Comparison of ENCODE assay signal across 27 cellular contexts in the genomic region with DNA sequence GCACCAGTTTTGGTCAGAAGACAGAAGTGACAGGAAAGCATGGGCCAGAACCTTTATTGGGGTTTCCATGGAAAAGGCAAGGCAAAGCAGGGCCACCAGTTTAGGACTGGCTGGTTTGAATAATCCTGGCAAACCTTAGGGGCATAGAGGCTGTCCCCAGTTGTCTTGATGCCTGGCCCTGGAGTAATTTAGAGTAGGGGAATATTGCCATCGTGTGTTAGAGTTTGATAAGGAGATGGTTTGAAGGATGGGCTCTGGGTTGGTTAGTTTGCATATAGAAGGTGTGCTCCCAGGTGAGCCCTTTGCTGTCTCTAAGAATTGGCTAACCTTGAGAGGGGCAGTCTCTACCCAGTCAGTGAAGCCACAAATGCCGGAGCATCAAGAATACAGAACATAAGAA.
DNase-seq lines count a peak whose midpoint lies in the region; TF ChIP-seq lines count a peak whose summit lies in the region.
"Had no signal": no experiment of that assay in that cellular context is flagged by ENCODE, and none has a peak within 500 bp of the region (broad histone marks: within the 10 kb centered on the region; RNA-seq: fewer than 3 reads in every experiment).

No MANE protein-coding gene starts in this region.

- peak; percentile 6 for DNase-seq in EH (ENCODE audit: low read depth)
- DNase-seq in NK-92 (lab: John Stamatoyannopoulos, UW; ENCODE audit: unreplicated experiment), result no peak
- no peak for DNase-seq in NCI-H1694 treated with DMSO at 0.1 percent for 48 hours (lab: John Stamatoyannopoulos, UW)
- DNase-seq in RKO (ENCODE audit: low spot score), result no peak
- DNase-seq: activated CD4-positive, alpha-beta T cell treated with anti-CD3 and anti-CD28 coated beads for 1 hour; activated CD8-positive, alpha-beta T cell treated with anti-CD3 and anti-CD28 coated beads for 36 hours; activated effector memory CD4-positive, alpha-beta T cell treated with Interleukin-2 at 50 U/mL for 16 hours; CD4-positive, alpha-beta T cell; cerebellar nuclear complex; effector memory CD8-positive, alpha-beta T cell; foreskin melanocyte; GDM1; KG1; left lung; natural killer cell; NCI-H1694; NCI-H2227 treated with DMSO at 0.1 percent for 48 hours; NCI-H82; SHP77 treated with DMSO at 0.1 percent for 48 hours; small intestine; stimulated activated naive B cell treated with anti-CD40 and anti-IgM and Interleukin-4, amounts not matched to agents 10 μg/mL and 1 μg/mL and 100 μg/mL, for 72 hours; T-cell; tibial artery had no signal

- H3K4me1 ChIP-seq in liver (ENCODE audit: control insufficient read depth in 4 of 4, insufficient read depth in 4 of 4, low read length in 3 of 4), result no peaks in the 10 kb centered on the region
- H3K4me1 ChIP-seq: esophagus muscularis mucosa, left lung, tibial artery had no signal

- H3K27ac ChIP-seq in VCaP (peak overlapping the region; percentile 16; the same call in 1 of the 2 replicates), liver (ENCODE audit: low read depth in 1 of 2, low read length in 2 of 2) (no peak overlapping the region)
- H3K27ac ChIP-seq: esophagus muscularis mucosa, left lung, tibial artery had no signal

- H3K9ac ChIP-seq in liver (ENCODE audit: low read depth in 1 of 2, low read length in 2 of 2), result no peak overlapping the region

- H3K4me3 ChIP-seq in liver (ENCODE audit: low read depth in 1 of 3, low read length in 3 of 3), result no peak overlapping the region
- H3K4me3 ChIP-seq: esophagus muscularis mucosa, left lung, tibial artery had no signal

- TF ChIP-seq CTCF in VCaP (conservative IDR thresholded peaks at IDR 0.05) (peak; percentile 55), liver (IDR thresholded peaks at IDR 0.05; ENCODE audit: low read depth, low read length, missing input control) (peak; percentile 34)

- H3K27me3 ChIP-seq in liver (ENCODE audit: control insufficient read depth in 4 of 4, insufficient read depth in 4 of 4, low read length in 3 of 4), result no peaks in the 10 kb centered on the region
- H3K27me3 ChIP-seq: esophagus muscularis mucosa, left lung, tibial artery had no signal

- H3K9me3 ChIP-seq in liver (ENCODE audit: control insufficient read depth in 4 of 4, low read length in 3 of 4), result peaks cover 3 to 11% (median 7%) of the 10 kb centered on the region in 4 donors

- peak; percentile 31; the same call in 1 of the 2 replicates for TF ChIP-seq RAD21 in Ishikawa (IDR thresholded peaks at IDR 0.05; ENCODE audit: low read depth)
- peak; percentile 75 to 80 for TF ChIP-seq RAD21 in liver (IDR thresholded peaks at IDR 0.05)

- 84% methylated on average over 2 of the region's 2 CpGs for WGBS in liver

- TF ChIP-seq EP300 in Ishikawa (IDR thresholded peaks at IDR 0.05; ENCODE audit: borderline replicate concordance), result no peak

- H3K36me3 ChIP-seq in liver (ENCODE audit: control insufficient read depth in 4 of 4, insufficient read depth in 3 of 4, low read depth in 1 of 4, low read length in 3 of 4), result no peaks in the 10 kb centered on the region
- H3K36me3 ChIP-seq: esophagus muscularis mucosa, left lung, tibial artery had no signal

TF ChIP-seq in Ishikawa, 13 proteins besides CTCF, POLR2A, EP300 and RAD21:
- TF ChIP-seq CEBPB (IDR thresholded peaks at IDR 0.05) (no peak), EGR1 (IDR thresholded peaks at IDR 0.05) (no peak), NFIC (IDR thresholded peaks at IDR 0.05) (no peak), YY1 (IDR thresholded peaks at IDR 0.05; ENCODE audit: low read depth) (no peak), CREB1 (IDR thresholded peaks at IDR 0.05; ENCODE audit: low read depth) (no peak), FOXM1 (IDR thresholded peaks at IDR 0.05; ENCODE audit: borderline replicate concordance, low read depth) (no peak)
- TF ChIP-seq, protein P1, sequence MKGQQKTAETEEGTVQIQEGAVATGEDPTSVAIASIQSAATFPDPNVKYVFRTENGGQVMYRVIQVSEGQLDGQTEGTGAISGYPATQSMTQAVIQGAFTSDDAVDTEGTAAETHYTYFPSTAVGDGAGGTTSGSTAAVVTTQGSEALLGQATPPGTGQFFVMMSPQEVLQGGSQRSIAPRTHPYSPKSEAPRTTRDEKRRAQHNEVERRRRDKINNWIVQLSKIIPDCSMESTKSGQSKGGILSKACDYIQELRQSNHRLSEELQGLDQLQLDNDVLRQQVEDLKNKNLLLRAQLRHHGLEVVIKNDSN (IDR thresholded peaks at IDR 0.05), result no peak
- TF ChIP-seq, protein P2, sequence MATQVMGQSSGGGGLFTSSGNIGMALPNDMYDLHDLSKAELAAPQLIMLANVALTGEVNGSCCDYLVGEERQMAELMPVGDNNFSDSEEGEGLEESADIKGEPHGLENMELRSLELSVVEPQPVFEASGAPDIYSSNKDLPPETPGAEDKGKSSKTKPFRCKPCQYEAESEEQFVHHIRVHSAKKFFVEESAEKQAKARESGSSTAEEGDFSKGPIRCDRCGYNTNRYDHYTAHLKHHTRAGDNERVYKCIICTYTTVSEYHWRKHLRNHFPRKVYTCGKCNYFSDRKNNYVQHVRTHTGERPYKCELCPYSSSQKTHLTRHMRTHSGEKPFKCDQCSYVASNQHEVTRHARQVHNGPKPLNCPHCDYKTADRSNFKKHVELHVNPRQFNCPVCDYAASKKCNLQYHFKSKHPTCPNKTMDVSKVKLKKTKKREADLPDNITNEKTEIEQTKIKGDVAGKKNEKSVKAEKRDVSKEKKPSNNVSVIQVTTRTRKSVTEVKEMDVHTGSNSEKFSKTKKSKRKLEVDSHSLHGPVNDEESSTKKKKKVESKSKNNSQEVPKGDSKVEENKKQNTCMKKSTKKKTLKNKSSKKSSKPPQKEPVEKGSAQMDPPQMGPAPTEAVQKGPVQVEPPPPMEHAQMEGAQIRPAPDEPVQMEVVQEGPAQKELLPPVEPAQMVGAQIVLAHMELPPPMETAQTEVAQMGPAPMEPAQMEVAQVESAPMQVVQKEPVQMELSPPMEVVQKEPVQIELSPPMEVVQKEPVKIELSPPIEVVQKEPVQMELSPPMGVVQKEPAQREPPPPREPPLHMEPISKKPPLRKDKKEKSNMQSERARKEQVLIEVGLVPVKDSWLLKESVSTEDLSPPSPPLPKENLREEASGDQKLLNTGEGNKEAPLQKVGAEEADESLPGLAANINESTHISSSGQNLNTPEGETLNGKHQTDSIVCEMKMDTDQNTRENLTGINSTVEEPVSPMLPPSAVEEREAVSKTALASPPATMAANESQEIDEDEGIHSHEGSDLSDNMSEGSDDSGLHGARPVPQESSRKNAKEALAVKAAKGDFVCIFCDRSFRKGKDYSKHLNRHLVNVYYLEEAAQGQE (IDR thresholded peaks at IDR 0.05; ENCODE audit: low read depth), result no peak
- TF ChIP-seq, protein P3, sequence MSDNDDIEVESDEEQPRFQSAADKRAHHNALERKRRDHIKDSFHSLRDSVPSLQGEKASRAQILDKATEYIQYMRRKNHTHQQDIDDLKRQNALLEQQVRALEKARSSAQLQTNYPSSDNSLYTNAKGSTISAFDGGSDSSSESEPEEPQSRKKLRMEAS (IDR thresholded peaks at IDR 0.05), result no peak

TF ChIP-seq in liver, 16 proteins besides CTCF, POLR2A, EP300 and RAD21 (continues in another document):
- no peak for TF ChIP-seq EGR1 (IDR thresholded peaks at IDR 0.05; ENCODE audit: low read depth in 2 of 2)
- TF ChIP-seq, protein P4, sequence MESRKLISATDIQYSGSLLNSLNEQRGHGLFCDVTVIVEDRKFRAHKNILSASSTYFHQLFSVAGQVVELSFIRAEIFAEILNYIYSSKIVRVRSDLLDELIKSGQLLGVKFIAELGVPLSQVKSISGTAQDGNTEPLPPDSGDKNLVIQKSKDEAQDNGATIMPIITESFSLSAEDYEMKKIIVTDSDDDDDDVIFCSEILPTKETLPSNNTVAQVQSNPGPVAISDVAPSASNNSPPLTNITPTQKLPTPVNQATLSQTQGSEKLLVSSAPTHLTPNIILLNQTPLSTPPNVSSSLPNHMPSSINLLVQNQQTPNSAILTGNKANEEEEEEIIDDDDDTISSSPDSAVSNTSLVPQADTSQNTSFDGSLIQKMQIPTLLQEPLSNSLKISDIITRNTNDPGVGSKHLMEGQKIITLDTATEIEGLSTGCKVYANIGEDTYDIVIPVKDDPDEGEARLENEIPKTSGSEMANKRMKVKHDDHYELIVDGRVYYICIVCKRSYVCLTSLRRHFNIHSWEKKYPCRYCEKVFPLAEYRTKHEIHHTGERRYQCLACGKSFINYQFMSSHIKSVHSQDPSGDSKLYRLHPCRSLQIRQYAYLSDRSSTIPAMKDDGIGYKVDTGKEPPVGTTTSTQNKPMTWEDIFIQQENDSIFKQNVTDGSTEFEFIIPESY (IDR thresholded peaks at IDR 0.05), result no peak
- no peak for TF ChIP-seq RXRA (IDR thresholded peaks at IDR 0.05)
- TF ChIP-seq HNF4G (IDR thresholded peaks at IDR 0.05), result no peak
- no peak for TF ChIP-seq FOXA2 (IDR thresholded peaks at IDR 0.05)
- no peak for TF ChIP-seq HNF4A (conservative IDR thresholded peaks at IDR 0.05)
- TF ChIP-seq, protein P3 (IDR thresholded peaks at IDR 0.05), result no peak
- no peak for TF ChIP-seq NR2F2 (IDR thresholded peaks at IDR 0.05)
- TF ChIP-seq FOXA1 (IDR thresholded peaks at IDR 0.05), result no peak
- TF ChIP-seq GABPA (IDR thresholded peaks at IDR 0.05 in 1 of 2, conservative IDR thresholded peaks at IDR 0.05 in 1 of 2), result no peak
- no peak for TF ChIP-seq SP1 (IDR thresholded peaks at IDR 0.05)
- TF ChIP-seq YY1 (IDR thresholded peaks at IDR 0.05), result no peak
